Comparison of ENCODE assay signal across 8 cellular contexts in genomic region chr12:108691995-108692808, GRCh38.
DNase-seq lines count a peak whose midpoint lies in the region; ATAC-seq and TF ChIP-seq lines count a peak whose summit lies in the region.

No MANE protein-coding gene starts in this region.

- H3K9me3 ChIP-seq in iPS-18a (ENCODE audit: control insufficient read depth, low read depth, low read length), result no peaks in the 10 kb centered on the region

- TF ChIP-seq CTCF in GM10248 (IDR thresholded peaks at IDR 0.05; ENCODE audit: control extremely low read depth, extremely low read depth, low read depth, missing control alignments), result no peak

- CTCF ChIA-PET in GM10248 (lab: Yijun Ruan, JAX), result interaction anchor here (1.0 to 13.6 kb wide), 6 partner anchors 11 to 111 kb away, joined by 3 to 145 read pairs (median 10); no protein-coding TSS in a partner anchor

- no peaks in the 10 kb centered on the region for H3K36me3 ChIP-seq in iPS-18a (ENCODE audit: control insufficient read depth, low read depth, low read length)

- H3K27me3 ChIP-seq in iPS-18a (ENCODE audit: control insufficient read depth, insufficient read depth, low read length), result no peaks in the 10 kb centered on the region

- H3K27ac ChIP-seq in iPS-18a (ENCODE audit: low read length) (peak overlapping the region; percentile 97), skin epidermis (peak overlapping the region; percentile 35 to 93 (median 87))

- POLR2A ChIA-PET in GM10248 (lab: Yijun Ruan, JAX), result interaction anchor here (0.6 to 0.8 kb wide), 2 partner anchors 31 to 115 kb away, joined by 3 read pairs; no protein-coding TSS in a partner anchor

- peak overlapping the region; percentile 65 for H3K9ac ChIP-seq in iPS-18a (ENCODE audit: low read length)

- H3K4me1 ChIP-seq in iPS-18a (ENCODE audit: control insufficient read depth, low read depth, low read length), result peaks cover 30% of the 10 kb centered on the region

- DNase-seq in EH (ENCODE audit: low read depth) (peak; percentile 75), NCI-H446 (lab: John Stamatoyannopoulos, UW) (peak; percentile 56 to 59), amniotic epithelial cell (ENCODE audit: low read depth) (peak; percentile 51), GM10248 (ENCODE audit: extremely low spot score) (no peak)

- ATAC-seq in HG02678 (IDR thresholded peaks at IDR 0.05; ENCODE audit: unreplicated experiment), result peak; percentile 11
- no peak for ATAC-seq in GM19452 (IDR thresholded peaks at IDR 0.05; ENCODE audit: unreplicated experiment)

- no peak overlapping the region for H3K4me3 ChIP-seq in iPS-18a (ENCODE audit: low read length)
- peak overlapping the region in 3 of 7 experiments; percentile 4 to 10 (median 8) for H3K4me3 ChIP-seq in skin epidermis
